In genomic region chr13:98954313-98954712, GRCh38 we compare ENCODE assay signal across 23 cellular contexts. TPM values are rescaled to one million over a fixed set of nuclear protein-coding genes. Genes with fewer than 3 reads are reported as not detected.
DNase-seq lines count a peak whose midpoint lies in the region; ATAC-seq and TF ChIP-seq lines count a peak whose summit lies in the region.
"Had no signal": no experiment of that assay in that cellular context is flagged by ENCODE, and none has a peak within 500 bp of the region (broad histone marks: within the 10 kb centered on the region; RNA-seq: fewer than 3 reads in every experiment).

No MANE protein-coding gene starts in this region.

- in situ Hi-C loops in astrocyte of the cerebellum (cut with HindIII; ENCODE audit: low sequenced_read_pairs): no loop called here

- H3K18ac ChIP-seq in H9 (ENCODE audit: insufficient read length, low read depth, low read length): no peak overlapping the region

- H3K4me1 Mint-ChIP-seq in H9: peaks cover 13 to 21% of the 10 kb centered on the region in 2 experiments
- H3K4me1 Mint-ChIP-seq in stimulated activated effector memory CD8-positive, alpha-beta T cell treated with anti-CD3 and anti-CD28 coated beads, Interleukin-12 subunit alpha, Interleukin-12 subunit beta, amount 100 ng/mL, for 72 hours: peaks cover 2% of the 10 kb centered on the region
- H3K4me1 Mint-ChIP-seq: B cell, CD14-positive monocyte had no signal

- H4K20me1 ChIP-seq in H9 (ENCODE audit: control insufficient read depth, insufficient read depth, insufficient read length): peaks cover 3% of the 10 kb centered on the region

- no peaks in the 10 kb centered on the region for H3K9me3 ChIP-seq in H9 (ENCODE audit: control insufficient read depth, low read depth, low read length)
- H3K9me3 ChIP-seq: A549 had no signal

- no peak overlapping the region for H3K4me2 ChIP-seq in H9 (ENCODE audit: insufficient read depth, insufficient read length, low read length)
- H3K4me2 ChIP-seq: A549 had no signal

- no peak overlapping the region for H3K4me3 ChIP-seq in astrocyte of the cerebellum (ENCODE audit: low read depth, low read length)
- H3K4me3 ChIP-seq: A549, K562 had no signal

- no peak overlapping the region for H4K5ac ChIP-seq in H9 (ENCODE audit: insufficient read length, low read depth, low read length)

- DNase-seq in H9 (peak; percentile 51), astrocyte of the cerebellum (ENCODE audit: low read depth) (peak; percentile 48), iPS-NIHi7 (ENCODE audit: extremely low spot score) (peak; percentile 49), NCI-H2029 treated with DMSO at 0.1 percent for 48 hours (lab: John Stamatoyannopoulos, UW) (no peak), NCI-H524 (lab: John Stamatoyannopoulos, UW) (no peak)
- no peak for DNase-seq in stimulated activated effector memory CD8-positive, alpha-beta T cell treated with anti-CD3 and anti-CD28 coated beads, Interleukin-12 subunit alpha, Interleukin-12 subunit beta, amount 100 ng/mL, for 72 hours (ENCODE audit: low spot score in 2 of 2)
- no peak for DNase-seq in stimulated activated naive CD8-positive, alpha-beta T cell treated with anti-CD3 and anti-CD28 coated beads, Interleukin-15, Interleukin-2, amounts not matched to agents 100 U/mL and 50 U/mL, for 24 hours
- DNase-seq: DMS79; GOT3; NCI-H1092 treated with DMSO at 0.1 percent for 48 hours; NCI-H1436 treated with DMSO at 0.1 percent for 48 hours; NCI-H1930; NCI-H2227 treated with DMSO at 0.1 percent for 48 hours; NCI-H510A; NCI-H748 treated with DMSO at 0.1 percent for 48 hours; NK-92 treated with Interleukin-12 subunit alpha and Interleukin-12 subunit beta, amount 100 ng/mL, for 24 hours; SIG-M5 had no signal

- H2BK20ac ChIP-seq in H9 (ENCODE audit: low read depth, low read length, poor library complexity, severe bottlenecking): no peak overlapping the region

- H3K27ac ChIP-seq in H9 (ENCODE audit: insufficient read length, low read depth, low read length): no peak overlapping the region
- H3K27ac ChIP-seq: A549 had no signal

- no peaks in the 10 kb centered on the region for H3K23me2 ChIP-seq in H9 (ENCODE audit: insufficient read length, low read depth, low read length, poor library complexity, severe bottlenecking)

- no peak for ATAC-seq in stimulated activated effector memory CD8-positive, alpha-beta T cell treated with anti-CD3 and anti-CD28 coated beads, Interleukin-12 subunit alpha, Interleukin-12 subunit beta, amount 100 ng/mL, for 72 hours
- no peak for ATAC-seq in stimulated activated naive CD8-positive, alpha-beta T cell treated with anti-CD3 and anti-CD28 coated beads, Interleukin-15, Interleukin-2, amounts not matched to agents 100 U/mL and 50 U/mL, for 24 hours
- ATAC-seq: A549, K562, Panc1, SK-N-SH treated with all-trans-retinoic acid at 6 μM for 48 hours had no signal

- no peak overlapping the region for H3K56ac ChIP-seq in H9 (ENCODE audit: insufficient read length, low read depth, low read length)

- H2BK12ac ChIP-seq in H9 (ENCODE audit: insufficient read length, low read depth, low read length): no peak overlapping the region

- no peak overlapping the region for H2AK5ac ChIP-seq in H9 (ENCODE audit: insufficient read length, low read length)

- H3T11ph ChIP-seq in H9 (ENCODE audit: low read length): no peak overlapping the region

- H3K4me1 ChIP-seq in H9 (ENCODE audit: insufficient read depth, low read length): no peaks in the 10 kb centered on the region; the same call in 1 of the 2 replicates
- H3K4me1 ChIP-seq: A549 had no signal

- no peaks in the 10 kb centered on the region for H3K27me3 ChIP-seq in H9 (ENCODE audit: insufficient read depth, low read length)

- H3K79me2 ChIP-seq in H9 (ENCODE audit: insufficient read depth, low read length): no peaks in the 10 kb centered on the region

- H2BK15ac ChIP-seq in H9 (ENCODE audit: low read depth, low read length): no peak overlapping the region

- H3K36me3 Mint-ChIP-seq in H9 (ENCODE audit: insufficient read depth in 1 of 3, low read depth in 3 of 3): peaks cover 0 to 2% (median 0%) of the 10 kb centered on the region in 3 experiments; a peak in 1 of 7 replicates
- peaks cover 8% of the 10 kb centered on the region for H3K36me3 Mint-ChIP-seq in stimulated activated effector memory CD8-positive, alpha-beta T cell treated with anti-CD3 and anti-CD28 coated beads, Interleukin-12 subunit alpha, Interleukin-12 subunit beta, amount 100 ng/mL, for 72 hours
- H3K36me3 Mint-ChIP-seq: CD14-positive monocyte had no signal

- no peak overlapping the region for H3K23ac ChIP-seq in H9 (ENCODE audit: insufficient read length, low read depth, low read length)

- no peak overlapping the region for H3K4ac ChIP-seq in H9 (ENCODE audit: low read depth, low read length)

- no peak overlapping the region for H2AFZ ChIP-seq in H9 (ENCODE audit: low read length)

- H3K14ac ChIP-seq in H9 (ENCODE audit: insufficient read depth, low read length): no peak overlapping the region

- no CpG with 5 or more reads among the region's 4 CpGs for WGBS in H9 (ENCODE audit: extremely low coverage, insufficient read length, low lambda C conversion rate)

- no peak overlapping the region for H3K9ac ChIP-seq in H9 (ENCODE audit: extremely low read depth, insufficient read length, low read length)

- no peaks in the 10 kb centered on the region for H3K9me3 Mint-ChIP-seq in H9
- H3K9me3 Mint-ChIP-seq in stimulated activated effector memory CD8-positive, alpha-beta T cell treated with anti-CD3 and anti-CD28 coated beads, Interleukin-12 subunit alpha, Interleukin-12 subunit beta, amount 100 ng/mL, for 72 hours: no peaks in the 10 kb centered on the region

- no peak overlapping the region for H4K91ac ChIP-seq in H9 (ENCODE audit: insufficient read length, low read depth, low read length)

- no peak overlapping the region for H2BK5ac ChIP-seq in H9 (ENCODE audit: insufficient read length, low read length)

- no peaks in the 10 kb centered on the region for H3K79me1 ChIP-seq in H9 (ENCODE audit: insufficient read depth, low read depth, low read length, poor library complexity, severe bottlenecking)

- H3K27me3 Mint-ChIP-seq in H9 (ENCODE audit: low read depth): no peaks in the 10 kb centered on the region
- H3K27me3 Mint-ChIP-seq: B cell had no signal

- H4K8ac ChIP-seq in H9 (replicated peaks; ENCODE audit: insufficient read length, low read depth, low read length): no peak overlapping the region

- H2BK120ac ChIP-seq in H9 (ENCODE audit: low read depth, low read length, poor library complexity, severe bottlenecking): no peak overlapping the region

- TF ChIP-seq CTCF in H9 (conservative IDR thresholded peaks at IDR 0.05) (no peak), astrocyte of the cerebellum (IDR thresholded peaks at IDR 0.05; ENCODE audit: low read depth, low read length, missing control alignments) (no peak)

- H3K4me3 Mint-ChIP-seq in H9: no peak overlapping the region; a peak in 1 of 5 replicates
- H3K4me3 Mint-ChIP-seq in stimulated activated effector memory CD8-positive, alpha-beta T cell treated with anti-CD3 and anti-CD28 coated beads, Interleukin-12 subunit alpha, Interleukin-12 subunit beta, amount 100 ng/mL, for 72 hours: no peak overlapping the region
- H3K4me3 Mint-ChIP-seq: B cell, CD14-positive monocyte had no signal

- peak overlapping the region; percentile 9 to 32 (median 30); a peak in 5 of 7 replicates for H3K27ac Mint-ChIP-seq in H9
- peak overlapping the region; percentile 26 for H3K27ac Mint-ChIP-seq in stimulated activated effector memory CD8-positive, alpha-beta T cell treated with anti-CD3 and anti-CD28 coated beads, Interleukin-12 subunit alpha, Interleukin-12 subunit beta, amount 100 ng/mL, for 72 hours
- H3K27ac Mint-ChIP-seq: B cell, CD14-positive monocyte had no signal

RNA-seq across cellular contexts. Expression of gene DOCK9, which starts 23.6 kb away (rescaled TPM):
- total RNA-seq in H9 (2021): 19.0 and 23.0 TPM in 2 replicates

Comparison
In these comparisons a context has a peak if more than half of its experiments do, and no peak if none do; other contexts are left out.
1. DNase-seq: peak in H9 (single experiment), astrocyte of the cerebellum (single experiment) and iPS-NIHi7 (single experiment); none in stimulated activated effector memory CD8-positive, alpha-beta T cell treated with anti-CD3 and anti-CD28 coated beads, Interleukin-12 subunit alpha, Interleukin-12 subunit beta, amount 100 ng/mL, for 72 hours (0 of 2), NCI-H2029 treated with DMSO at 0.1 percent for 48 hours (single experiment), stimulated activated naive CD8-positive, alpha-beta T cell treated with anti-CD3 and anti-CD28 coated beads, Interleukin-15, Interleukin-2, amounts not matched to agents 100 U/mL and 50 U/mL, for 24 hours (single experiment) and NCI-H524 (0 of 2).